ENCODE assay signal across 8 cellular contexts in genomic region chr5:178113841-178114324, GRCh38. TPM values are rescaled to one million over a fixed set of nuclear protein-coding genes. Genes with fewer than 3 reads are reported as not detected.
DNase-seq lines count a peak whose midpoint lies in the region; ATAC-seq, FAIRE-seq and TF ChIP-seq lines count a peak whose summit lies in the region.

No MANE protein-coding gene starts in this region.

- no TSS peak for BruUV-seq in PC-3 (replicated peaks; lab: Mats Ljungman, UMichigan)

- no peak overlapping the region; the same call in 1 of the 2 replicates for H2AK5ac ChIP-seq in H1 (ENCODE audit: low read depth, low read length)

- peaks cover 20% of the 10 kb centered on the region for H3K23me2 ChIP-seq in H1 (ENCODE audit: low read depth, low read length)

- peak overlapping the region; percentile 87 for H3K56ac ChIP-seq in H1 (replicated peaks; ENCODE audit: insufficient read length, low read depth, low read length)

- TF ChIP-seq EP300 in H1 (IDR thresholded peaks at IDR 0.05; ENCODE audit: borderline replicate concordance in 1 of 2, low read depth in 2 of 2, low read length in 2 of 2) = no peak

- no peak for TF ChIP-seq RAD21 in H1 (IDR thresholded peaks at IDR 0.05 in 1 of 2, conservative IDR thresholded peaks at IDR 0.05 in 1 of 2; ENCODE audit: low read depth in 2 of 2, low read length in 2 of 2)

- H3K36me3 ChIP-seq in PC-3 (ENCODE audit: low read depth, low read length) (no peaks in the 10 kb centered on the region), H1 (ENCODE audit: control insufficient read depth in 2 of 4, insufficient read depth in 4 of 4, low read length in 3 of 4) (no peaks in the 10 kb centered on the region), neural progenitor cell (no peaks in the 10 kb centered on the region)

- peak overlapping the region; percentile 85 for H4K91ac ChIP-seq in H1 (replicated peaks; ENCODE audit: insufficient read length, low read length)

- peak; percentile 19 for ATAC-seq in GM19455 (IDR thresholded peaks at IDR 0.05; ENCODE audit: unreplicated experiment)
- no peak for ATAC-seq in PC-3
- no peak for ATAC-seq in HG03571 (IDR thresholded peaks at IDR 0.05; ENCODE audit: unreplicated experiment)
- no peak for ATAC-seq in HG03442 (IDR thresholded peaks at IDR 0.05; ENCODE audit: unreplicated experiment)

- no peak overlapping the region for H2BK15ac ChIP-seq in H1 (ENCODE audit: low read length)

- no peak overlapping the region for H3K14ac ChIP-seq in H1 (ENCODE audit: insufficient read length)

- peak overlapping the region; percentile 90 for H4K5ac ChIP-seq in H1 (ENCODE audit: insufficient read length, low read depth, low read length)

- TF ChIP-seq CTCF in PC-3 (conservative IDR thresholded peaks at IDR 0.05; ENCODE audit: low read depth, low read length) = no peak
- no peak for TF ChIP-seq CTCF in H1 (IDR thresholded peaks at IDR 0.05; ENCODE audit: control extremely low read depth in 1 of 3, insufficient read depth in 1 of 3, low read depth in 1 of 3, low read length in 3 of 3)
- TF ChIP-seq CTCF in neural progenitor cell (IDR thresholded peaks at IDR 0.05) = no peak

- H3K9me3 Mint-ChIP-seq in neural progenitor cell = no peaks in the 10 kb centered on the region

- WGBS in H1 (ENCODE audit: extremely low coverage in 1 of 2, insufficient coverage in 1 of 2, insufficient read length in 1 of 2, insufficient replicate concordance in 2 of 2, low coverage in 1 of 2, low lambda C conversion rate in 2 of 2, missing lambda C conversion rate in 1 of 2), 2 experiments = 1% methylated on average over 14 of the region's 41 CpGs; no CpG with 5 or more reads in 1 of the 2 experiments

- no peak overlapping the region for H4K8ac ChIP-seq in H1 (ENCODE audit: extremely low read depth, insufficient read depth, low read length)

- H3K4me1 Mint-ChIP-seq in neural progenitor cell = peaks cover 34% of the 10 kb centered on the region

- 0 out of 2 replicates have a peak overlapping the region, but pooled peaks have one; percentile 92 for H2BK12ac ChIP-seq in H1 (ENCODE audit: low read depth, low read length)

- H3K79me2 ChIP-seq in PC-3 (ENCODE audit: low read length) (no peaks in the 10 kb centered on the region), H1 (ENCODE audit: control insufficient read depth in 1 of 2, insufficient read depth in 2 of 2, low read length in 2 of 2) (peaks cover 16 to 56% of the 10 kb centered on the region in 2 experiments; a peak in 3 of 4 replicates), neural progenitor cell (ENCODE audit: low read depth) (peaks cover 43% of the 10 kb centered on the region)

- H3K9ac ChIP-seq in PC-3 (ENCODE audit: low read length) (no peak overlapping the region), H1 (replicated peaks in 1 of 4; ENCODE audit: extremely low read depth in 1 of 4, low read depth in 3 of 4, low read length in 3 of 4) (peak overlapping the region in 3 of 4 experiments; percentile 69 to 81 (median 74); a peak in 5 of 7 replicates), neural progenitor cell (no peak overlapping the region)

- no peaks in the 10 kb centered on the region for H3K9me2 ChIP-seq in PC-3 (replicated peaks; ENCODE audit: low read length)

- H4K20me1 ChIP-seq in PC-3 (ENCODE audit: low read length) (no peaks in the 10 kb centered on the region), H1 (replicated peaks in 1 of 2; ENCODE audit: control insufficient read depth in 1 of 2, insufficient read depth in 2 of 2, low read length in 2 of 2) (peaks cover 0 to 12% of the 10 kb centered on the region in 2 experiments), neural progenitor cell (ENCODE audit: low read depth) (peaks cover 28% of the 10 kb centered on the region)

- H3K27me3 ChIP-seq in PC-3 (ENCODE audit: low read length) (peaks cover 55% of the 10 kb centered on the region), H1 (replicated peaks in 1 of 4; ENCODE audit: control insufficient read depth in 3 of 4, extremely low read depth in 1 of 4, insufficient read depth in 3 of 4, low read length in 3 of 4) (no peaks in the 10 kb centered on the region), neural progenitor cell (peaks cover 12% of the 10 kb centered on the region)

- H3K36me3 Mint-ChIP-seq in neural progenitor cell = no peaks in the 10 kb centered on the region

- peaks cover 20% of the 10 kb centered on the region for H3K79me1 ChIP-seq in H1 (ENCODE audit: low read depth, low read length)

- FAIRE-seq in H1 (lab: Jason Lieb, UNC) = no peak

- DNase-seq in PC-3 = no peak
- peak in 1 of 2 experiments; percentile 79 for DNase-seq in H1 (ENCODE audit: low read depth in 1 of 2, low spot score in 2 of 2)
- DNase-seq in neural progenitor cell (ENCODE audit: low spot score) = peak; percentile 61
- DNase-seq in HEK293T (ENCODE audit: extremely low spot score) = no peak
- no peak for DNase-seq in NCI-H1105 treated with DMSO at 0.1 percent for 48 hours (lab: John Stamatoyannopoulos, UW)

- peak overlapping the region; percentile 70 for H3K27ac Mint-ChIP-seq in neural progenitor cell

- H3K9me3 ChIP-seq in PC-3 (ENCODE audit: low read length) (no peaks in the 10 kb centered on the region), H1 (ENCODE audit: insufficient read depth in 2 of 2, low read depth in 1 of 2, low read length in 1 of 2) (no peaks in the 10 kb centered on the region), neural progenitor cell (ENCODE audit: low read depth) (no peaks in the 10 kb centered on the region)

- peak overlapping the region; percentile 47; the same call in 1 of the 2 replicates for H3K4me3 ChIP-seq in PC-3 (ENCODE audit: low read length)
- peak overlapping the region; percentile 54 to 98 (median 82) for H3K4me3 ChIP-seq in H1 (ENCODE audit: extremely low read depth in 1 of 4, insufficient read depth in 2 of 4, low read depth in 3 of 4, low read length in 4 of 4)
- H3K4me3 ChIP-seq in neural progenitor cell = peak overlapping the region; percentile 77

- H2AFZ ChIP-seq in PC-3 (ENCODE audit: low read length) = no peak overlapping the region
- no peak overlapping the region for H2AFZ ChIP-seq in H1 (ENCODE audit: low read length)
- H2AFZ ChIP-seq in neural progenitor cell (replicated peaks) = peak overlapping the region; percentile 84

- H3K4me1 ChIP-seq in PC-3 (ENCODE audit: insufficient read depth, low read length) (peaks cover 9% of the 10 kb centered on the region; the same call in 1 of the 2 replicates), H1 (replicated peaks in 1 of 4; ENCODE audit: control insufficient read depth in 3 of 4, insufficient read depth in 4 of 4, low read length in 3 of 4) (peaks cover 3 to 38% (median 32%) of the 10 kb centered on the region in 4 experiments), neural progenitor cell (peaks cover 29% of the 10 kb centered on the region)

- no peak overlapping the region for H3K23ac ChIP-seq in H1 (ENCODE audit: insufficient read length)

- intact Hi-C loops in PC-3 (cut with micrococcal nuclease) = no loop called here

- TF ChIP-seq POLR2A in H1 (IDR thresholded peaks at IDR 0.05; ENCODE audit: control extremely low read depth in 1 of 2, low read depth in 2 of 2, low read length in 2 of 2) = peak in 1 of 2 experiments; percentile 39; a peak in 1 of 3 replicates

- no peak overlapping the region for H2BK20ac ChIP-seq in H1 (ENCODE audit: low read length)

- H3F3A ChIP-seq in PC-3 (ENCODE audit: low read length, unreplicated experiment) = no peaks in the 10 kb centered on the region
- peaks cover 45% of the 10 kb centered on the region for H3F3A ChIP-seq in neural progenitor cell (ENCODE audit: low read depth)

- H3K18ac ChIP-seq in H1 (ENCODE audit: extremely low read depth, low read length) = peak overlapping the region; percentile 99

- CTCF ChIA-PET in PC-3 (lab: Charles Lee) (no interaction called here), H1 (lab: Charles Lee; ENCODE audit: partially characterized antibody) (interaction anchor here (0.7 to 12.9 kb wide), 7 partner anchors 11 to 64 kb away, joined by 3 to 189 read pairs (median 4); partner anchors contain the start of gene RMND5B), HEK293T (lab: Yijun Ruan, JAX) (no interaction called here)

- POLR2A ChIA-PET in PC-3 (lab: Charles Lee; ENCODE audit: unreplicated experiment) = no interaction called here
- POLR2A ChIA-PET in H1 (lab: Charles Lee; ENCODE audit: partially characterized antibody) = interaction anchor here (1.2 to 40.7 kb wide), 10 partner anchors 3 to 90 kb away, joined by 3 to 1250 read pairs (median 10); partner anchors contain the start of genes HNRNPAB, N4BP3, NHP2 and RMND5B
- POLR2A ChIA-PET in HEK293T (lab: Yijun Ruan, JAX) = interaction anchor here (1.1 kb wide), 1 partner anchor 18 kb away, joined by 6 read pairs; no protein-coding TSS in a partner anchor

- H3K27ac ChIP-seq in PC-3 (ENCODE audit: low read length) = no peak overlapping the region
- peak overlapping the region; percentile 54; the same call in 1 of the 2 replicates for H3K27ac ChIP-seq in H1 (ENCODE audit: low read depth, low read length)
- H3K27ac ChIP-seq in neural progenitor cell = no peak overlapping the region

- H2BK5ac ChIP-seq in H1 (ENCODE audit: low read depth, low read length) = peak overlapping the region; percentile 95

- peak overlapping the region; percentile 57 for H3K4me2 ChIP-seq in PC-3 (ENCODE audit: low read length)
- peak overlapping the region; percentile 93 to 97 for H3K4me2 ChIP-seq in H1 (ENCODE audit: insufficient read depth in 1 of 2, low read depth in 2 of 2, low read length in 2 of 2)
- H3K4me2 ChIP-seq in neural progenitor cell = peak overlapping the region; percentile 99

- H3K27me3 Mint-ChIP-seq in neural progenitor cell (ENCODE audit: insufficient read depth, low read depth) = peaks cover 12% of the 10 kb centered on the region

- H3K4me3 Mint-ChIP-seq in neural progenitor cell = peak overlapping the region; percentile 95

- no peak overlapping the region for H2BK120ac ChIP-seq in H1 (replicated peaks; ENCODE audit: low read depth, low read length)

- H3K4ac ChIP-seq in H1 (replicated peaks; ENCODE audit: insufficient read length, low read depth, low read length) = peak overlapping the region; percentile 80

RNA-seq across cellular contexts. Expression of gene N4BP3, which starts 0.6 kb away (rescaled TPM):
- total RNA-seq in PC-3 (2014; rRNA removed) (0.36 and 0.86 TPM in 2 replicates), neural progenitor cell (ENCODE audit: low replicate concordance) (4.1 and 12.8 TPM in 2 replicates)
- total RNA-seq in H1 (2021; fragmentation: NEBNext Ultra II Directional; extraction: Animal tissue kit (Norgen Biotek cat#: 25700)) = 36.0 and 39.2 TPM in 2 replicates
- 13.1 and 23.4 TPM in 2 replicates for polyA plus RNA-seq in H1 (2011; rRNA removed)
- 19.4 TPM for polyA plus RNA-seq in H1 (2011; cell fraction: cytosol; rRNA removed)
- 41.9 TPM for polyA plus RNA-seq in H1 (2011; cell fraction: nucleus; rRNA removed)
- 16.8 to 24.3 TPM (median 21.3 TPM) in 4 replicates for polyA plus RNA-seq in H1 (2012, experiment 1 of 2)
- 18.5 TPM for polyA plus RNA-seq in H1 (2012, experiment 2 of 2)
- polyA plus RNA-seq in H1 (2013, experiment 1 of 2) = 16.7 TPM
- 15.9 TPM for polyA plus RNA-seq in H1 (2013, experiment 2 of 2)
- 13.0 and 17.4 TPM in 2 replicates for polyA minus RNA-seq in H1 (2011; rRNA and poly(A)+ RNA removed)
- polyA minus RNA-seq in H1 (2011; cell fraction: cytosol; rRNA and poly(A)+ RNA removed) = 22.0 TPM
- polyA minus RNA-seq in H1 (2011; cell fraction: nucleus; rRNA and poly(A)+ RNA removed) = 32.8 TPM

RNA-seq across cellular contexts. Expression of gene RMND5B, which starts 16.9 kb away (rescaled TPM):
- 33.2 and 36.4 TPM in 2 replicates for total RNA-seq in PC-3 (2014; rRNA removed)
- total RNA-seq in H1 (2021; fragmentation: NEBNext Ultra II Directional; extraction: Animal tissue kit (Norgen Biotek cat#: 25700)) = 74.6 and 75.9 TPM in 2 replicates
- polyA plus RNA-seq in H1 (2011; rRNA removed) = 90.2 and 106 TPM in 2 replicates
- polyA plus RNA-seq in H1 (2011; cell fraction: cytosol; rRNA removed) = 105 TPM
- polyA plus RNA-seq in H1 (2011; cell fraction: nucleus; rRNA removed) = 153 TPM
- 65.3 to 93.7 TPM (median 87.0 TPM) in 4 replicates for polyA plus RNA-seq in H1 (2012, experiment 1 of 2)
- 74.6 TPM for polyA plus RNA-seq in H1 (2012, experiment 2 of 2)
- polyA plus RNA-seq in H1 (2013, experiment 1 of 2) = 53.0 TPM
- polyA plus RNA-seq in H1 (2013, experiment 2 of 2) = 51.3 TPM
- 107 and 109 TPM in 2 replicates for polyA minus RNA-seq in H1 (2011; rRNA and poly(A)+ RNA removed)
- 52.0 TPM for polyA minus RNA-seq in H1 (2011; cell fraction: cytosol; rRNA and poly(A)+ RNA removed)
- 71.2 TPM for polyA minus RNA-seq in H1 (2011; cell fraction: nucleus; rRNA and poly(A)+ RNA removed)
- total RNA-seq in neural progenitor cell (ENCODE audit: low replicate concordance) = 25.3 and 25.5 TPM in 2 replicates

RNA-seq across cellular contexts. Expression of gene NHP2, which starts 39.8 kb away (rescaled TPM):
- 649 TPM in 2 replicates for total RNA-seq in PC-3 (2014; rRNA removed)
- 263 and 281 TPM in 2 replicates for total RNA-seq in H1 (2021; fragmentation: NEBNext Ultra II Directional; extraction: Animal tissue kit (Norgen Biotek cat#: 25700))
- 241 and 344 TPM in 2 replicates for polyA plus RNA-seq in H1 (2011; rRNA removed)
- 302 TPM for polyA plus RNA-seq in H1 (2011; cell fraction: cytosol; rRNA removed)
- polyA plus RNA-seq in H1 (2011; cell fraction: nucleus; rRNA removed) = 166 TPM
- polyA plus RNA-seq in H1 (2012, experiment 1 of 2) = 273 to 334 TPM (median 320 TPM) in 4 replicates
- 440 TPM for polyA plus RNA-seq in H1 (2012, experiment 2 of 2)
- 244 TPM for polyA plus RNA-seq in H1 (2013, experiment 1 of 2)
- 251 TPM for polyA plus RNA-seq in H1 (2013, experiment 2 of 2)
- 58.6 and 61.0 TPM in 2 replicates for polyA minus RNA-seq in H1 (2011; rRNA and poly(A)+ RNA removed)
- polyA minus RNA-seq in H1 (2011; cell fraction: cytosol; rRNA and poly(A)+ RNA removed) = 117 TPM
- polyA minus RNA-seq in H1 (2011; cell fraction: nucleus; rRNA and poly(A)+ RNA removed) = 80.9 TPM
- 357 and 380 TPM in 2 replicates for total RNA-seq in neural progenitor cell (ENCODE audit: low replicate concordance)

Comparison
In these comparisons a context has a peak if more than half of its experiments do, and no peak if none do; other contexts are left out.
1. H3K9ac ChIP-seq: peak in H1 (3 of 4); none in PC-3 (single experiment) and neural progenitor cell (single experiment).
2. Peak in every context shown above with its lines, with median percentiles within 50 percentile points of each other: H3K4me2 ChIP-seq and H3K4me3 ChIP-seq.